In genomic region chr16:2428787-2429036, GRCh38 we compare ENCODE assay signal across 8 cellular contexts. TPM values are rescaled to one million over a fixed set of nuclear protein-coding genes. Genes with fewer than 3 reads are reported as not detected.
DNase-seq lines count a peak whose midpoint lies in the region; ATAC-seq, FAIRE-seq and TF ChIP-seq lines count a peak whose summit lies in the region.

No MANE protein-coding gene starts in this region.

- no peak overlapping the region for H3K27ac Mint-ChIP-seq in activated naive CD4-positive, alpha-beta T cell treated with anti-CD3 and anti-CD28 coated beads, Interleukin-2, amount 50 U/mL, for 24 hours

- peaks cover 18% of the 10 kb centered on the region for H3K4me1 ChIP-seq in body of pancreas
- H3K4me1 ChIP-seq in lung (ENCODE audit: control insufficient read depth in 2 of 2, insufficient read depth in 2 of 2, low read length in 2 of 2): peaks cover 0 to 8% of the 10 kb centered on the region in 2 donors
- H3K4me1 ChIP-seq in uterus: peaks cover 6 to 9% of the 10 kb centered on the region in 2 donors

- H3K36me3 ChIP-seq in body of pancreas (replicated peaks in 1 of 2; ENCODE audit: insufficient read depth in 1 of 2, low read depth in 2 of 2): no peaks in the 10 kb centered on the region
- peaks cover 0 to 5% of the 10 kb centered on the region in 2 donors for H3K36me3 ChIP-seq in lung (ENCODE audit: control insufficient read depth in 2 of 2, insufficient read depth in 2 of 2, low read length in 2 of 2)
- H3K36me3 ChIP-seq in uterus: no peaks in the 10 kb centered on the region

- H3K9me3 ChIP-seq in body of pancreas (no peaks in the 10 kb centered on the region), lung (ENCODE audit: control insufficient read depth in 2 of 2, insufficient read depth in 1 of 2, low read length in 1 of 2) (no peaks in the 10 kb centered on the region), uterus (no peaks in the 10 kb centered on the region)

- intact Hi-C loops in body of pancreas (cut with DNase I): loop anchor here (5.0 kb wide), 1 partner anchor 91 kb away; no protein-coding TSS in a partner anchor
- intact Hi-C loops in uterus (cut with DNase I; ENCODE audit: low total_unique reads): no loop called here

- H3K4me1 Mint-ChIP-seq in activated naive CD4-positive, alpha-beta T cell treated with anti-CD3 and anti-CD28 coated beads, Interleukin-2, amount 50 U/mL, for 24 hours: peaks cover 17% of the 10 kb centered on the region

- FAIRE-seq in H54 (lab: Jason Lieb, UNC): no peak

- H3K36me3 Mint-ChIP-seq in activated naive CD4-positive, alpha-beta T cell treated with anti-CD3 and anti-CD28 coated beads, Interleukin-2, amount 50 U/mL, for 24 hours: no peaks in the 10 kb centered on the region

- TF ChIP-seq CTCF in body of pancreas (IDR thresholded peaks at IDR 0.05) (no peak), lung (IDR thresholded peaks at IDR 0.05; ENCODE audit: control extremely low read depth, extremely low read depth) (no peak), uterus (IDR thresholded peaks at IDR 0.05) (no peak)

- no peaks in the 10 kb centered on the region for H3K27me3 Mint-ChIP-seq in activated naive CD4-positive, alpha-beta T cell treated with anti-CD3 and anti-CD28 coated beads, Interleukin-2, amount 50 U/mL, for 24 hours

- TF ChIP-seq POLR2A in body of pancreas (IDR thresholded peaks at IDR 0.05): peak in 2 of 3 donors; percentile 6 to 55
- TF ChIP-seq POLR2A in uterus (IDR thresholded peaks at IDR 0.05): no peak
- no peak; the same call in 1 of the 2 replicates for TF ChIP-seq POLR2A in H54 (IDR thresholded peaks at IDR 0.05; ENCODE audit: low read depth, low read length)

- WGBS in body of pancreas, 2 donors: 0 to 1% methylated on average over 15 to 19 of the region's 24 CpGs
- 0 to 1% methylated on average over 20 to 24 of the region's 24 CpGs for WGBS in lung, 2 donors

- no peaks in the 10 kb centered on the region for H3K9me3 Mint-ChIP-seq in activated naive CD4-positive, alpha-beta T cell treated with anti-CD3 and anti-CD28 coated beads, Interleukin-2, amount 50 U/mL, for 24 hours

- H3K4me3 Mint-ChIP-seq in activated naive CD4-positive, alpha-beta T cell treated with anti-CD3 and anti-CD28 coated beads, Interleukin-2, amount 50 U/mL, for 24 hours: peak overlapping the region; percentile 87

- H3K4me3 ChIP-seq in body of pancreas: peak overlapping the region; percentile 13 to 45
- peak overlapping the region; percentile 69 for H3K4me3 ChIP-seq in lung
- H3K4me3 ChIP-seq in uterus: peak overlapping the region; percentile 46 to 74

- ATAC-seq in body of pancreas (peak; percentile 58), lung (ENCODE audit: insufficient read depth, low FRiP score) (peak; percentile 22), HG02623 (IDR thresholded peaks at IDR 0.05; ENCODE audit: unreplicated experiment) (no peak)

- DNase-seq in activated naive CD4-positive, alpha-beta T cell treated with Interleukin-2 at 50 U/mL for 16 hours: no peak
- DNase-seq in body of pancreas: no peak
- DNase-seq in lung (ENCODE audit: low spot score): no peak
- DNase-seq in uterus: no peak
- DNase-seq in hippocampal formation (lab: John Stamatoyannopoulos, UW): no peak
- DNase-seq in H54 (ENCODE audit: insufficient read length, low spot score): no peak

- H3K27ac ChIP-seq in body of pancreas (peak overlapping the region; percentile 33 to 83 (median 57)), lung (ENCODE audit: low read depth in 1 of 2, low read length in 1 of 2) (peak overlapping the region; percentile 6 to 74), uterus (peak overlapping the region; percentile 30 to 83)

- no peaks in the 10 kb centered on the region for H3K27me3 ChIP-seq in body of pancreas
- H3K27me3 ChIP-seq in lung (ENCODE audit: control insufficient read depth, insufficient read depth): no peaks in the 10 kb centered on the region
- no peaks in the 10 kb centered on the region for H3K27me3 ChIP-seq in uterus

RNA-seq across cellular contexts. Expression of gene CCNF, which starts 0.5 kb away (rescaled TPM):
- total RNA-seq in body of pancreas (1 to 10 TPM in 1 of 2 donors, under 1 TPM in 1; 0.99 to 2.3 TPM), lung (1 to 10 TPM; 3.5 to 7.5 TPM), uterus (10 to 100 TPM in 1 of 4 donors, 1 to 10 TPM in 1, under 1 TPM in 1, not detected in 1; under 0.01 to 11.8 (median 1.9) TPM)
- 1 to 10 TPM; 2.0 to 2.2 TPM for polyA plus RNA-seq in lung

RNA-seq across cellular contexts. Expression of gene TEDC2, which starts 31.2 kb away (rescaled TPM):
- total RNA-seq in body of pancreas: not detected
- total RNA-seq in lung: 1 to 10 TPM; 1.1 to 3.6 TPM
- 1 to 10 TPM; 1.6 to 2.9 TPM for polyA plus RNA-seq in lung
- 1 to 10 TPM in 2 of 4 donors, not detected in 2; 1.8 to 7.0 TPM for total RNA-seq in uterus

RNA-seq across cellular contexts. Expression of gene NTN3, which starts 42.4 kb away (rescaled TPM):
- total RNA-seq in body of pancreas (not detected), lung (1 to 10 TPM in 1 of 2 donors, not detected in 1; 2.4 TPM), uterus (10 to 100 TPM in 1 of 4 donors, 1 to 10 TPM in 1, not detected in 2; 1.3 to 15.5 TPM)
- under 1 TPM in 1 of 2 donors, not detected in 1; 0.06 TPM for polyA plus RNA-seq in lung

RNA-seq across cellular contexts. Expression of gene TBC1D24, which starts 46.2 kb away (rescaled TPM):
- total RNA-seq in body of pancreas (10 to 100 TPM; 18.7 to 30.0 TPM), lung (10 to 100 TPM; 29.2 to 35.7 TPM), uterus (10 to 100 TPM in 1 of 4 donors, 1 to 10 TPM in 2, under 1 TPM in 1; 0.59 to 21.6 (median 4.6) TPM)
- 10 to 100 TPM in 1 of 2 donors, 1 to 10 TPM in 1; 9.0 to 17.3 TPM for polyA plus RNA-seq in lung

Comparison
In these comparisons a context has a peak if more than half of its experiments do, and no peak if none do; other contexts are left out.
1. POLR2A ChIP-seq: peak in body of pancreas (2 of 3); none in uterus (0 of 2) and H54 (single experiment).
2. Peak in every context shown above with its lines, with median percentiles within 50 percentile points of each other: H3K27ac ChIP-seq and H3K4me3 ChIP-seq.